Comparison of ENCODE assay signal across 1 cellular context in genomic region chr18:433297-433696, GRCh38.
TF ChIP-seq lines count a peak whose summit lies in the region.

No MANE protein-coding gene starts in this region.

TF ChIP-seq in SK-N-SH treated with all-trans-retinoic acid at 6 μM for 48 hours, 23 proteins besides CTCF, POLR2A, EP300 and RAD21 (continued from another document):
- TF ChIP-seq PATZ1 (CRISPR knock-in tag; IDR thresholded peaks at IDR 0.05; ENCODE audit: borderline replicate concordance) (no peak), ESRRG (CRISPR knock-in tag; IDR thresholded peaks at IDR 0.05) (no peak), SNAI2 (CRISPR knock-in tag; IDR thresholded peaks at IDR 0.05) (no peak), GLIS3 (CRISPR knock-in tag; IDR thresholded peaks at IDR 0.05) (no peak), RARB (CRISPR knock-in tag; IDR thresholded peaks at IDR 0.05) (no peak), BACH2 (CRISPR knock-in tag; IDR thresholded peaks at IDR 0.05; ENCODE audit: borderline replicate concordance) (no peak), ISL1 (CRISPR knock-in tag; IDR thresholded peaks at IDR 0.05) (no peak), CSRNP3 (CRISPR knock-in tag; IDR thresholded peaks at IDR 0.05) (no peak), POU6F1 (CRISPR knock-in tag; IDR thresholded peaks at IDR 0.05; ENCODE audit: borderline replicate concordance, low read depth) (no peak), ZNF565 (CRISPR knock-in tag; conservative IDR thresholded peaks at IDR 0.05; ENCODE audit: low read depth) (no peak), ZFP30 (CRISPR knock-in tag; IDR thresholded peaks at IDR 0.05) (no peak), ARNTL (CRISPR knock-in tag; IDR thresholded peaks at IDR 0.05; ENCODE audit: borderline replicate concordance, low read depth) (no peak), ZC3H10 (CRISPR knock-in tag; IDR thresholded peaks at IDR 0.05) (no peak)
